Comparison of ENCODE assay signal across 19 cellular contexts in the genomic region with DNA sequence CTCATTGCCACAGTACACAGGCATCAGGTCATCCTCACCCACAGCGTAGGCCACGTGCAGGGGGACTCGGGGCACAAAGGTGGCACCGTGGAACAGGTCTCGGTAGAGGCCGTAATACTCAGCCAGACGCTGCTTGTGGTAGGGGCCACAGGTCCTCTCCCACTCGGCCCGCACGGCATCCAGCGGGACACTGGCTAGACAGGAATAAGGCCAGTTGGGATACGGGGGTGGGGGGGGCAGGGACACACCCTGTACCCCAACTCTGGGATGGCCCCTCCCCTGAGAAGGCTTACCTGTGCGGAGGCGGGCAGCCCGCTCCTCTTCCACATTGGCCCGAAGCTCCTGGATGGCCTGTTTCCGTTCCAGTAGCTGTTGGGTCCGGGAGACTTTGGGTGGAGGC. TPM values are rescaled to one million over a fixed set of nuclear protein-coding genes. Genes with fewer than 3 reads are reported as not detected.
DNase-seq lines count a peak whose midpoint lies in the region; ATAC-seq, FAIRE-seq and TF ChIP-seq lines count a peak whose summit lies in the region.
"Had no signal": no experiment of that assay in that cellular context is flagged by ENCODE, and none has a peak within 500 bp of the region (broad histone marks: within the 10 kb centered on the region; RNA-seq: fewer than 3 reads in every experiment).

No MANE protein-coding gene starts in this region.

- H3K4me3 Mint-ChIP-seq in activated T-cell treated with anti-CD3 and anti-CD28 coated beads, Interleukin-2, amount 50 U/mL, for 24 hours: no peak overlapping the region
- H3K4me3 Mint-ChIP-seq in T-helper 17 cell: no peak overlapping the region
- H3K4me3 Mint-ChIP-seq: CD14-positive monocyte; CD8-positive, alpha-beta T cell; H9 had no signal

- no peak for DNase-seq in activated T-cell treated with anti-CD3 and anti-CD28 coated beads, Interleukin-2, amount 50 U/mL, for 24 hours
- DNase-seq in activated T-cell treated with anti-CD3 and anti-CD28 coated beads for 4 hours (no peak), T-helper 17 cell (no peak), osteoblast (ENCODE audit: insufficient read length, low spot score, missing footprints) (peak; percentile 45), urothelium cell line (ENCODE audit: low spot score) (no peak), tibial nerve (ENCODE audit: low spot score in 2 of 2) (no peak), NCI-H1417 treated with DMSO at 0.1 percent for 48 hours (lab: John Stamatoyannopoulos, UW) (no peak)
- no peak for DNase-seq in activated effector memory CD4-positive, alpha-beta T cell treated with Interleukin-2 at 50 U/mL for 16 hours
- DNase-seq: CD8-positive, alpha-beta T cell; COR-L47; DMS153; DMS79 treated with DMSO at 0.1 percent for 48 hours; EL; GOT3 had no signal

- H3K79me2 ChIP-seq in osteoblast (ENCODE audit: insufficient read depth, low read length): peaks cover 7% of the 10 kb centered on the region

- peak overlapping the region; percentile 55 for H3K27ac Mint-ChIP-seq in activated T-cell treated with anti-CD3 and anti-CD28 coated beads, Interleukin-2, amount 50 U/mL, for 24 hours
- peak overlapping the region; percentile 8 for H3K27ac Mint-ChIP-seq in T-helper 17 cell
- H3K27ac Mint-ChIP-seq: CD14-positive monocyte; CD8-positive, alpha-beta T cell; H9 had no signal

- H2AFZ ChIP-seq in osteoblast (ENCODE audit: low read length): no peak overlapping the region

- no peaks in the 10 kb centered on the region for H4K20me1 ChIP-seq in osteoblast (ENCODE audit: insufficient read depth, low read length)

- H3K9me3 ChIP-seq in T-helper 17 cell (ENCODE audit: control insufficient read depth, low read length, poor library complexity, severe bottlenecking) (no peaks in the 10 kb centered on the region), osteoblast (ENCODE audit: low read depth, low read length) (no peaks in the 10 kb centered on the region), tibial nerve (no peaks in the 10 kb centered on the region)

- TF ChIP-seq EP300 in tibial nerve (IDR thresholded peaks at IDR 0.05): no peak

- no peak for TF ChIP-seq CTCF in osteoblast (IDR thresholded peaks at IDR 0.05; ENCODE audit: extremely low read depth, low read depth, low read length)
- no peak for TF ChIP-seq CTCF in tibial nerve (IDR thresholded peaks at IDR 0.05)

- no peak for ATAC-seq in T-helper 17 cell
- ATAC-seq: CD8-positive, alpha-beta T cell had no signal

- H3K4me1 Mint-ChIP-seq in activated T-cell treated with anti-CD3 and anti-CD28 coated beads, Interleukin-2, amount 50 U/mL, for 24 hours (ENCODE audit: low read depth): peaks cover 25% of the 10 kb centered on the region
- H3K4me1 Mint-ChIP-seq in T-helper 17 cell: peaks cover 5% of the 10 kb centered on the region

- no peak overlapping the region for H3K4me3 ChIP-seq in osteoblast (ENCODE audit: insufficient read depth, low read length)
- H3K4me3 ChIP-seq in tibial nerve: no peak overlapping the region

- H3K27me3 Mint-ChIP-seq in activated T-cell treated with anti-CD3 and anti-CD28 coated beads, Interleukin-2, amount 50 U/mL, for 24 hours: no peaks in the 10 kb centered on the region
- H3K27me3 Mint-ChIP-seq in T-helper 17 cell: no peaks in the 10 kb centered on the region

- H3K36me3 ChIP-seq in osteoblast (ENCODE audit: insufficient read depth, low read length) (peaks cover 40% of the 10 kb centered on the region), tibial nerve (peaks cover 5 to 58% (median 11%) of the 10 kb centered on the region in 3 donors)

- peaks cover 65% of the 10 kb centered on the region for H3K36me3 Mint-ChIP-seq in activated T-cell treated with anti-CD3 and anti-CD28 coated beads, Interleukin-2, amount 50 U/mL, for 24 hours (ENCODE audit: low read depth)
- no peaks in the 10 kb centered on the region for H3K36me3 Mint-ChIP-seq in T-helper 17 cell (ENCODE audit: low read depth)

- no peak for TF ChIP-seq POLR2A in tibial nerve (IDR thresholded peaks at IDR 0.05)

- FAIRE-seq in urothelium cell line (lab: Jason Lieb, UNC): peak; percentile 52
- FAIRE-seq: D721Med, G401.6, GM12891 had no signal

- H3K4me2 ChIP-seq in osteoblast (ENCODE audit: insufficient read depth, low read length): no peak overlapping the region

- WGBS in tibial nerve, 2 donors: 90 to 91% methylated on average over 18 of the region's 18 CpGs

- H3K27ac ChIP-seq in osteoblast (ENCODE audit: low read depth, low read length) (no peak overlapping the region), tibial nerve (no peak overlapping the region)

- H3K9me3 Mint-ChIP-seq in activated T-cell treated with anti-CD3 and anti-CD28 coated beads, Interleukin-2, amount 50 U/mL, for 24 hours: no peaks in the 10 kb centered on the region
- H3K9me3 Mint-ChIP-seq: CD14-positive monocyte; CD8-positive, alpha-beta T cell; H9 had no signal

- H3K27me3 ChIP-seq in osteoblast (ENCODE audit: insufficient read depth, low read length): no peaks in the 10 kb centered on the region
- no peaks in the 10 kb centered on the region for H3K27me3 ChIP-seq in tibial nerve

- H3K4me1 ChIP-seq in osteoblast (ENCODE audit: insufficient read depth, low read length) (peaks cover 8% of the 10 kb centered on the region), tibial nerve (peaks cover 0 to 37% (median 13%) of the 10 kb centered on the region in 4 donors)

RNA-seq across cellular contexts. Expression of a gene that starts 3.0 kb away (rescaled TPM):
- total RNA-seq in T-helper 17 cell (100 to 1,000 TPM in 1 of 2 donors, 10 to 100 TPM in 1; 93.8 to 107 TPM), osteoblast (36.6 and 37.1 TPM in 2 replicates), tibial nerve (100 to 1,000 TPM in 1 of 4 donors, 10 to 100 TPM in 3; 56.8 to 118 (median 76.2) TPM)

RNA-seq across cellular contexts. Expression of a gene that starts 5.0 kb away (rescaled TPM):
- total RNA-seq in T-helper 17 cell: 10 to 100 TPM; 19.8 to 23.6 TPM
- 22.8 and 23.3 TPM in 2 replicates for total RNA-seq in osteoblast
- total RNA-seq in tibial nerve: 10 to 100 TPM; 40.2 to 68.1 (median 41.5) TPM

RNA-seq across cellular contexts. Expression of a gene that starts 23.3 kb away (rescaled TPM):
- total RNA-seq in T-helper 17 cell: 1 to 10 TPM; 4.5 to 9.4 TPM
- 21.7 and 22.4 TPM in 2 replicates for total RNA-seq in osteoblast
- total RNA-seq in tibial nerve: 10 to 100 TPM; 47.4 to 79.0 (median 57.0) TPM

RNA-seq across cellular contexts. Expression of a gene that starts 39.1 kb away (rescaled TPM):
- total RNA-seq in T-helper 17 cell: 10 to 100 TPM; 20.0 to 22.3 TPM
- total RNA-seq in osteoblast: 14.1 and 17.1 TPM in 2 replicates
- 10 to 100 TPM; 19.9 to 32.4 (median 25.7) TPM for total RNA-seq in tibial nerve

RNA-seq across cellular contexts. Expression of a gene that starts 46.6 kb away (rescaled TPM):
- total RNA-seq in T-helper 17 cell (100 to 1,000 TPM in 1 of 2 donors, 10 to 100 TPM in 1; 86.0 to 114 TPM), osteoblast (31.1 and 38.3 TPM in 2 replicates), tibial nerve (10 to 100 TPM; 63.5 to 79.7 (median 71.0) TPM)
